In the genomic region with DNA sequence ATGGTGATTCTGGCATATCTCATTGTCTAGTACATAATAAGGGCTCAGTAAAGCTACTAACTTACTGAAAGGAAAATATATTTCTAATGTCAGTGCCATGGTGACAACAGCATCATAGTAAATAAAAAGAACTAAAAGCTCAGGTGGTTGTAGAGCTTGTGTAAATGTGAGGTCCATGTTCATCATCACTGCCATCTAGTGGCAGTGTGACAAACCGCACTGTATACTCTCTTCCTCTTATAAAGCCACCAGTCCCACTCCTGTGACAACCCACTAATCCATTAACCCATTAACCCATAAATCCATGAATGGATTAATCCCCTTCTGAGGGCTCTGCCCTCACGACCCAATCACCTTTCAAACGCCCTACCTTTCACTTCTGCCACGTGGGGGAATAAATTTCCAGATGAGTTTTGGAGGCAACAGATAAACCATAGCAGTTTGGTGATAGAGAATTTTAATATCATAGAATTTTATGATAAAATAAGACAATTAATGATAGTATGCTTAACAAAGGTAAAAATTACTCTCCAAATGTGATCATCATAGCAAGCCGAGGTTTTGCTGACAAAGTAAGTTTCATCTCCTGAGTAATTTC, we compare ENCODE assay signal across 8 cellular contexts.
DNase-seq lines count a peak whose midpoint lies in the region; ATAC-seq and TF ChIP-seq lines count a peak whose summit lies in the region.

No MANE protein-coding gene starts in this region.

- DNase-seq in DMS 273 (lab: John Stamatoyannopoulos, UW; ENCODE audit: unreplicated experiment) (peak; percentile 66), GM19238 (ENCODE audit: insufficient read length, low spot score) (peak; percentile 5), NCI-H345 treated with DMSO at 0.1 percent for 48 hours (lab: John Stamatoyannopoulos, UW; ENCODE audit: unreplicated experiment) (peak; percentile 13), fibroblast of villous mesenchyme (ENCODE audit: low read depth) (peak; percentile 62), omental fat pad (ENCODE audit: low spot score) (no peak)
- DNase-seq in activated CD4-positive, alpha-beta memory T cell treated with anti-CD3 and anti-CD28 coated beads, Interleukin-2, amount 10 ng/mL, durations not matched to agents 7 days and 5 days: peak; percentile 34
- DNase-seq in stimulated activated naive CD4-positive, alpha-beta T cell treated with Interleukin-2 at 50 U/mL for 16 hours (lab: John Stamatoyannopoulos, UW): no peak

- H3K27me3 Mint-ChIP-seq in activated CD4-positive, alpha-beta memory T cell treated with anti-CD3 and anti-CD28 coated beads, Interleukin-2, amount 10 ng/mL, durations not matched to agents 7 days and 5 days: peaks cover 9% of the 10 kb centered on the region

- peak; percentile 85 for ATAC-seq in HG03139 (IDR thresholded peaks at IDR 0.05; ENCODE audit: unreplicated experiment)
- peak; percentile 71 for ATAC-seq in omental fat pad (ENCODE audit: low FRiP score)

- H3K4me3 Mint-ChIP-seq in activated CD4-positive, alpha-beta memory T cell treated with anti-CD3 and anti-CD28 coated beads, Interleukin-2, amount 10 ng/mL, durations not matched to agents 7 days and 5 days: no peak overlapping the region

- no peaks in the 10 kb centered on the region for H3K36me3 Mint-ChIP-seq in activated CD4-positive, alpha-beta memory T cell treated with anti-CD3 and anti-CD28 coated beads, Interleukin-2, amount 10 ng/mL, durations not matched to agents 7 days and 5 days (ENCODE audit: low read depth)

- peak; percentile 83 for TF ChIP-seq CTCF in fibroblast of villous mesenchyme (IDR thresholded peaks at IDR 0.05; ENCODE audit: insufficient read depth, low read depth, low read length)
- TF ChIP-seq CTCF in omental fat pad (IDR thresholded peaks at IDR 0.05): peak in 2 of 3 donors; percentile 39 to 61

- H3K4me3 ChIP-seq in fibroblast of villous mesenchyme (ENCODE audit: low read depth, low read length): no peak overlapping the region

- no peak overlapping the region for H3K27ac Mint-ChIP-seq in activated CD4-positive, alpha-beta memory T cell treated with anti-CD3 and anti-CD28 coated beads, Interleukin-2, amount 10 ng/mL, durations not matched to agents 7 days and 5 days

- H3K9me3 Mint-ChIP-seq in activated CD4-positive, alpha-beta memory T cell treated with anti-CD3 and anti-CD28 coated beads, Interleukin-2, amount 10 ng/mL, durations not matched to agents 7 days and 5 days: no peaks in the 10 kb centered on the region

- H3K4me1 Mint-ChIP-seq in activated CD4-positive, alpha-beta memory T cell treated with anti-CD3 and anti-CD28 coated beads, Interleukin-2, amount 10 ng/mL, durations not matched to agents 7 days and 5 days: no peaks in the 10 kb centered on the region

- CTCF ChIA-PET in activated CD4-positive, alpha-beta memory T cell treated with anti-CD3 and anti-CD28 coated beads, Interleukin-2, amount 10 ng/mL, durations not matched to agents 7 days and 5 days (lab: Charles Lee): interaction anchor here (0.6 to 1.0 kb wide), 5 partner anchors 11 to 1396 kb away, joined by 3 to 8 read pairs (median 4); no protein-coding TSS in a partner anchor

- POLR2A ChIA-PET in activated CD4-positive, alpha-beta memory T cell treated with anti-CD3 and anti-CD28 coated beads, Interleukin-2, amount 10 ng/mL, durations not matched to agents 7 days and 5 days (lab: Charles Lee): no interaction called here

Comparison
In these comparisons a context has a peak if more than half of its experiments do, and no peak if none do; other contexts are left out.
1. DNase-seq: peak in DMS 273 (single experiment), GM19238 (single experiment), NCI-H345 treated with DMSO at 0.1 percent for 48 hours (single experiment), activated CD4-positive, alpha-beta memory T cell treated with anti-CD3 and anti-CD28 coated beads, Interleukin-2, amount 10 ng/mL, durations not matched to agents 7 days and 5 days (single experiment) and fibroblast of villous mesenchyme (single experiment); none in omental fat pad (single experiment) and stimulated activated naive CD4-positive, alpha-beta T cell treated with Interleukin-2 at 50 U/mL for 16 hours (single experiment).